ENCODE assay signal across 23 cellular contexts in the genomic region with DNA sequence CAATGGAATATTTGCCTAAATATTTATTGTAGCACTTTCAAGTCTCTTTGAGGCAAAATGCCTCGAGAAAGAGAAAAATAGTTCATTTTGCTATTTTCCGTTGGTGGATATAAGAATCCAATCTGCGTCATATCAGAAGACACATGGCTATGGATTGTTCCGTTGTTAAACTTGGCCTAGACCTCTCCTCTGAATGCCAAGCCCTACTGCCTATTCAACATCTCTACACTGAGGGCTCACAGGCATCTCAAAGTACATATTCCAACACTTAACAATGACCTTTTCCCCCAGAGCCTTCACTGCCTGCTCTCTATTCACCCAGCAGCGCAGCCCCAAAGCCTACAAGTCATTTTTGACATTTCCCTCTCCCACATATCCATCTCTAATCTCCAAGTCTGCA.
"Had no signal": no experiment of that assay in that cellular context is flagged by ENCODE, and none has a peak within 500 bp of the region (broad histone marks: within the 10 kb centered on the region; RNA-seq: fewer than 3 reads in every experiment).

No MANE protein-coding gene starts in this region.

- H3K27ac ChIP-seq: body of pancreas, cardiac muscle cell, gastroesophageal sphincter, sigmoid colon, tibial nerve, VCaP had no signal

- DNase-seq: activated CD4-positive, alpha-beta T cell treated with anti-CD3 and anti-CD28 coated beads for 4 hours; activated CD4-positive, alpha-beta T cell treated with anti-CD3 and anti-CD28 coated beads, Interleukin-2, amount 50 U/mL, for 4 hours; activated naive CD4-positive, alpha-beta T cell; activated T-cell treated with anti-CD3 and anti-CD28 coated beads for 4 hours; activated T-cell treated with anti-CD3 and anti-CD28 coated beads, Interleukin-2, amount 50 U/mL, for 72 hours; anterior cingulate cortex; body of pancreas; cortex of kidney; effector memory CD8-positive, alpha-beta T cell; erythroblast; head of caudate nucleus; sigmoid colon; small intestine; stimulated activated CD4-positive, alpha-beta T cell treated with anti-CD3 and anti-CD28 coated beads, Interleukin-1b, Interleukin-23, amount 100 ng/mL, for 48 hours; stimulated activated CD4-positive, alpha-beta T cell treated with anti-CD3 and anti-CD28 coated beads, Interleukin-4, amount 100 ng/mL, for 4 hours; stimulated activated CD8-positive, alpha-beta memory T cell treated with anti-CD3 and anti-CD28 coated beads, Interleukin-4, amount 100 ng/mL, for 48 hours; T-helper 1 cell had no signal

- ATAC-seq: activated naive CD4-positive, alpha-beta T cell treated with anti-CD3 and anti-CD28 coated beads, Interleukin-2, amount 50 U/mL, for 72 hours; activated T-cell treated with anti-CD3 and anti-CD28 coated beads, Interleukin-2, amount 50 U/mL, for 72 hours; body of pancreas; effector memory CD8-positive, alpha-beta T cell; gastroesophageal sphincter had no signal

- FAIRE-seq: small intestine had no signal

- H3K4me1 ChIP-seq: gastroesophageal sphincter had no signal

- H3K9me3 ChIP-seq: body of pancreas, gastroesophageal sphincter, sigmoid colon, tibial nerve had no signal

- H3K4me3 ChIP-seq: body of pancreas, cardiac muscle cell, gastroesophageal sphincter, lung, sigmoid colon, tibial nerve had no signal

- H3K36me3 ChIP-seq: cardiac muscle cell, gastroesophageal sphincter, sigmoid colon, tibial nerve had no signal

- H3K27me3 ChIP-seq: body of pancreas, cardiac muscle cell, gastroesophageal sphincter, sigmoid colon, tibial nerve had no signal
